17 cellular contexts compared by ENCODE assay signal in genomic region chr13:30364876-30365275, GRCh38. TPM values are rescaled to one million over a fixed set of nuclear protein-coding genes. Genes with fewer than 3 reads are reported as not detected.
DNase-seq lines count a peak whose midpoint lies in the region; ATAC-seq lines count a peak whose summit lies in the region.
"Had no signal": no experiment of that assay in that cellular context is flagged by ENCODE, and none has a peak within 500 bp of the region (broad histone marks: within the 10 kb centered on the region; RNA-seq: fewer than 3 reads in every experiment).

No MANE protein-coding gene starts in this region.

- no peaks in the 10 kb centered on the region for H3K79me1 ChIP-seq in mesendoderm (ENCODE audit: low read length)

- no peak overlapping the region for H3K4me2 ChIP-seq in mesendoderm (ENCODE audit: low read length)

- no peak overlapping the region for H2BK5ac ChIP-seq in mesendoderm (ENCODE audit: low read length)

- peak overlapping the region; percentile 86 for H3K18ac ChIP-seq in mesendoderm (ENCODE audit: low read length)

- no CpG with 5 or more reads among the region's 7 CpGs for WGBS in mesendoderm (ENCODE audit: extremely low coverage, insufficient coverage, low lambda C conversion rate)

- H3K27ac ChIP-seq in HUES48 (ENCODE audit: low read depth, low read length): peak overlapping the region; percentile 23
- H3K27ac ChIP-seq in mesendoderm (ENCODE audit: low read depth, low read length): peak overlapping the region; percentile 26
- H3K27ac ChIP-seq: SJCRH30, WERI-Rb-1 had no signal

- ATAC-seq in GM18511 (IDR thresholded peaks at IDR 0.05; ENCODE audit: unreplicated experiment): no peak
- ATAC-seq: activated CD8-positive, alpha-beta memory T cell treated with anti-CD3 and anti-CD28 coated beads, Interleukin-2, amount 10 ng/mL, durations not matched to agents 7 days and 5 days; gastrocnemius medialis; HCT116; stimulated activated memory B cell treated with anti-CD40 and anti-IgM and Interleukin-4, amounts not matched to agents 10 μg/mL and 1 μg/mL and 100 μg/mL, for 72 hours had no signal

- no peaks in the 10 kb centered on the region for H3K36me3 ChIP-seq in HUES48 (ENCODE audit: control insufficient read depth, insufficient read depth, low read length)
- H3K36me3 ChIP-seq in mesendoderm (ENCODE audit: control insufficient read depth, insufficient read depth, low read length): no peaks in the 10 kb centered on the region
- H3K36me3 ChIP-seq: gastrocnemius medialis, SJCRH30, WERI-Rb-1 had no signal

- H3K4ac ChIP-seq in mesendoderm (ENCODE audit: low read depth, low read length): no peak overlapping the region

- no peak overlapping the region for H4K5ac ChIP-seq in mesendoderm (ENCODE audit: low read length)

- H2BK15ac ChIP-seq in mesendoderm (replicated peaks; ENCODE audit: low read depth): no peak overlapping the region

- H4K8ac ChIP-seq in mesendoderm (ENCODE audit: low read depth, low read length): no peak overlapping the region

- H3K79me2 ChIP-seq in mesendoderm (ENCODE audit: control insufficient read depth, insufficient read depth, low read length): no peaks in the 10 kb centered on the region

- no peak overlapping the region for H3K4me3 ChIP-seq in HUES48 (ENCODE audit: low read depth, low read length)
- H3K4me3 ChIP-seq in mesendoderm (ENCODE audit: low read length): no peak overlapping the region
- H3K4me3 ChIP-seq: gastrocnemius medialis, SJCRH30 had no signal

- DNase-seq in AG08395 (ENCODE audit: low spot score): peak; percentile 23
- DNase-seq in epidermal melanocyte (ENCODE audit: insufficient read length, low spot score): peak; percentile 21
- DNase-seq in mesendoderm: peak; percentile 53
- DNase-seq in SK-N-DZ (ENCODE audit: low spot score): no peak
- no peak for DNase-seq in NAMALWA (ENCODE audit: low spot score)
- no peak for DNase-seq in NCI-H82 treated with DMSO at 0.1 percent for 48 hours (lab: John Stamatoyannopoulos, UW; ENCODE audit: unreplicated experiment)
- DNase-seq: activated CD8-positive, alpha-beta memory T cell treated with anti-CD3 and anti-CD28 coated beads, Interleukin-2, amount 10 ng/mL, durations not matched to agents 7 days and 5 days; gastrocnemius medialis; posterior cingulate gyrus; SJCRH30; stimulated activated CD4-positive, alpha-beta T cell treated with anti-CD3 and anti-CD28 coated beads, Interleukin-2, amount 100 ng/mL, for 24 hours; WERI-Rb-1 had no signal

- H3K27me3 ChIP-seq in HUES48 (ENCODE audit: control insufficient read depth, insufficient read depth, low read length) (no peaks in the 10 kb centered on the region), mesendoderm (ENCODE audit: insufficient read depth, low read length, poor library complexity) (no peaks in the 10 kb centered on the region)
- H3K27me3 ChIP-seq: gastrocnemius medialis, SJCRH30 had no signal

- H2BK120ac ChIP-seq in mesendoderm (ENCODE audit: low read depth, low read length): peak overlapping the region; percentile 62

- H3K4me1 ChIP-seq in HUES48 (ENCODE audit: control insufficient read depth, insufficient read depth, low read length) (no peaks in the 10 kb centered on the region), mesendoderm (ENCODE audit: control insufficient read depth, low read depth, low read length) (peaks cover 3% of the 10 kb centered on the region)
- H3K4me1 ChIP-seq: SJCRH30 had no signal

- H3K56ac ChIP-seq in mesendoderm (ENCODE audit: low read length): no peak overlapping the region

- no peak overlapping the region for H2AK5ac ChIP-seq in mesendoderm (ENCODE audit: low read length)

- H3K9me3 ChIP-seq in HUES48 (ENCODE audit: control insufficient read depth, insufficient read depth, low read length): no peaks in the 10 kb centered on the region
- H3K9me3 ChIP-seq: gastrocnemius medialis, SJCRH30 had no signal

- H3K9ac ChIP-seq in HUES48 (ENCODE audit: low read depth, low read length) (no peak overlapping the region), mesendoderm (ENCODE audit: low read length) (no peak overlapping the region)

- H3K23ac ChIP-seq in mesendoderm (ENCODE audit: low read length): no peak overlapping the region

RNA-seq across cellular contexts. Expression of gene UBE2L5, which starts 57.4 kb away (rescaled TPM):
- polyA plus RNA-seq in mesendoderm (2013, experiment 1 of 2): 0.15 TPM
- polyA plus RNA-seq in mesendoderm (2013, experiment 2 of 2): not detected
- not detected in 2 replicates for polyA plus RNA-seq in SK-N-DZ (2014; cell fraction: cytosol; rRNA removed)
- not detected in 2 replicates for polyA plus RNA-seq in SK-N-DZ (2014; cell fraction: nucleus; rRNA removed)
- polyA plus RNA-seq: IgD-negative memory B cell had no signal

RNA-seq across cellular contexts. Expression of gene KATNAL1, which starts 57.5 kb away (rescaled TPM):
- polyA plus RNA-seq in mesendoderm (2013, experiment 1 of 2): 5.2 TPM
- 4.7 TPM for polyA plus RNA-seq in mesendoderm (2013, experiment 2 of 2)
- polyA plus RNA-seq in SK-N-DZ (2014; cell fraction: cytosol; rRNA removed): 12.9 and 14.1 TPM in 2 replicates
- 7.2 and 7.7 TPM in 2 replicates for polyA plus RNA-seq in SK-N-DZ (2014; cell fraction: nucleus; rRNA removed)

Comparison
In these comparisons a context has a peak if more than half of its experiments do, and no peak if none do; other contexts are left out.
1. DNase-seq: peak in AG08395 (single experiment), epidermal melanocyte (single experiment) and mesendoderm (single experiment); none in SK-N-DZ (single experiment), NAMALWA (single experiment) and NCI-H82 treated with DMSO at 0.1 percent for 48 hours (single experiment).